Comparison of ENCODE assay signal across 1 cellular context in the genomic region with DNA sequence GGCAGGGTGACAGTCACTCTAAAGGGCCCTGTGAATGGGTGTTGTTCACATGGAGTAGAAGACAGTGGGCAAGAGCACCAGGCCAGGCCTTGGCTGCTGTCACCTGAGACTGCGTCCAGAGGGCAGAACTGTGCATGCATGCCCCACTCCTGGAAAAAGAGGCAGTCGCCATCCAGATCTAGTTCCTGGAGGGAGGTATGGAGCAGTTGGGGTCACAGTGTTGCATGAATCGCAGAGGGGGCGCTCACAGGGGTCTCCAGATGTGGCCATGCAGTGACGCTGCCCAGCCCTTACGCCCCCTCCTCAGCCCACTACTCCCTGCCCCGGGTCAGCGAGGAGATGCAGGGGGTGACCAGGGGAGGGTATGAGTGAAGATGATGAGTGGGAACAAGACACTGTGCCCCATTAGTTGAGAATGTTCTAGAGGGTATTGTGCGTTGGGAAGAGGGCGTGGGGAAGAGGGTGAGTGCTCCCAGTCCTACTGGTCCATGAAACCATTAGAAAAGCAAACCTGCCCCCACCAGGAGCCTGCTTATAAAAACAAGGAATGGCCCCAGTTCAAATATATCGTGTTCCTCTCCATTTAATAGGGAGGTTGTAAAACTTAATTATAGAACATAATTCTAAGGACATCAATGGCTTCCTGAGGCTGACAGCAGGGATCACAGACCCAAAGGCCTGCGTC.
TF ChIP-seq lines count a peak whose summit lies in the region.

No MANE protein-coding gene starts in this region.

TF ChIP-seq in HEK293, 187 proteins besides CTCF, POLR2A, EP300 and RAD21 (continued from another document):
- TF ChIP-seq ZNF133 (tag by site-specific recombination; IDR thresholded peaks at IDR 0.05) (no peak), ZNF121 (tag by site-specific recombination; IDR thresholded peaks at IDR 0.05) (no peak), PRDM1 (tag by site-specific recombination; IDR thresholded peaks at IDR 0.05) (no peak), TCF7L2 (IDR thresholded peaks at IDR 0.05; ENCODE audit: borderline replicate concordance, low read depth, low read length) (peak; percentile 81; the same call in 1 of the 2 replicates), GLIS1 (tag by site-specific recombination; IDR thresholded peaks at IDR 0.05) (peak; percentile 73), ZNF670 (tag by site-specific recombination; IDR thresholded peaks at IDR 0.05; ENCODE audit: low read depth) (no peak), PRDM4 (tag by site-specific recombination; IDR thresholded peaks at IDR 0.05) (peak; percentile 88), ZNF18 (tag by site-specific recombination; IDR thresholded peaks at IDR 0.05) (no peak; the same call in 1 of the 2 replicates), GLIS2 (tag by site-specific recombination; IDR thresholded peaks at IDR 0.05) (peak; percentile 55; the same call in 1 of the 2 replicates), ZNF843 (tag by site-specific recombination; IDR thresholded peaks at IDR 0.05) (peak; percentile 92), ZNF664 (tag by site-specific recombination; IDR thresholded peaks at IDR 0.05) (peak; percentile 18; the same call in 1 of the 2 replicates), ZNF302 (tag by site-specific recombination; IDR thresholded peaks at IDR 0.05; ENCODE audit: low read depth) (no peak), GLI2 (tag by site-specific recombination; IDR thresholded peaks at IDR 0.05; ENCODE audit: borderline replicate concordance, low read depth) (peak; percentile 68; the same call in 1 of the 2 replicates), ZIC2 (tag by site-specific recombination; IDR thresholded peaks at IDR 0.05) (peak; percentile 71), ZNF24 (tag by site-specific recombination; IDR thresholded peaks at IDR 0.05) (0 out of 2 replicates have a peak, but pooled peaks have one; percentile 47), ZNF629 (tag by site-specific recombination; IDR thresholded peaks at IDR 0.05) (peak; percentile 83), ZNF610 (tag by site-specific recombination; IDR thresholded peaks at IDR 0.05; ENCODE audit: borderline replicate concordance) (peak; percentile 63; the same call in 1 of the 2 replicates), RBAK (tag by site-specific recombination; IDR thresholded peaks at IDR 0.05) (no peak), WT1 (tag by site-specific recombination; IDR thresholded peaks at IDR 0.05) (peak; percentile 80), ZNF148 (tag by site-specific recombination; IDR thresholded peaks at IDR 0.05; ENCODE audit: borderline replicate concordance) (no peak), ZEB2 (tag by site-specific recombination; IDR thresholded peaks at IDR 0.05) (peak; percentile 75), ZBTB8A (tag by site-specific recombination; IDR thresholded peaks at IDR 0.05) (peak; percentile 68), ZXDB (tag by site-specific recombination; IDR thresholded peaks at IDR 0.05) (0 out of 2 replicates have a peak, but pooled peaks have one; percentile 29), FEZF1 (tag by site-specific recombination; IDR thresholded peaks at IDR 0.05) (peak; percentile 82), ZNF654 (tag by site-specific recombination; IDR thresholded peaks at IDR 0.05; ENCODE audit: low read depth) (peak; percentile 31; the same call in 1 of the 2 replicates), ATF2 (tag by site-specific recombination; IDR thresholded peaks at IDR 0.05; ENCODE audit: low read depth) (peak; percentile 41; the same call in 1 of the 2 replicates), ZNF549 (tag by site-specific recombination; IDR thresholded peaks at IDR 0.05) (peak; percentile 53; the same call in 1 of the 2 replicates), SP7 (tag by site-specific recombination; IDR thresholded peaks at IDR 0.05) (peak; percentile 90), ZNF596 (tag by site-specific recombination; IDR thresholded peaks at IDR 0.05) (0 out of 2 replicates have a peak, but pooled peaks have one; percentile 37), ZBTB44 (tag by site-specific recombination; IDR thresholded peaks at IDR 0.05) (peak; percentile 40; the same call in 1 of the 2 replicates), OVOL3 (tag by site-specific recombination; IDR thresholded peaks at IDR 0.05) (peak; percentile 58)
- TF ChIP-seq, protein P1, sequence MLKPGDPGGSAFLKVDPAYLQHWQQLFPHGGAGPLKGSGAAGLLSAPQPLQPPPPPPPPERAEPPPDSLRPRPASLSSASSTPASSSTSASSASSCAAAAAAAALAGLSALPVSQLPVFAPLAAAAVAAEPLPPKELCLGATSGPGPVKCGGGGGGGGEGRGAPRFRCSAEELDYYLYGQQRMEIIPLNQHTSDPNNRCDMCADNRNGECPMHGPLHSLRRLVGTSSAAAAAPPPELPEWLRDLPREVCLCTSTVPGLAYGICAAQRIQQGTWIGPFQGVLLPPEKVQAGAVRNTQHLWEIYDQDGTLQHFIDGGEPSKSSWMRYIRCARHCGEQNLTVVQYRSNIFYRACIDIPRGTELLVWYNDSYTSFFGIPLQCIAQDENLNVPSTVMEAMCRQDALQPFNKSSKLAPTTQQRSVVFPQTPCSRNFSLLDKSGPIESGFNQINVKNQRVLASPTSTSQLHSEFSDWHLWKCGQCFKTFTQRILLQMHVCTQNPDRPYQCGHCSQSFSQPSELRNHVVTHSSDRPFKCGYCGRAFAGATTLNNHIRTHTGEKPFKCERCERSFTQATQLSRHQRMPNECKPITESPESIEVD (tag by site-specific recombination; IDR thresholded peaks at IDR 0.05): peak; percentile 91
- TF ChIP-seq, protein P2, sequence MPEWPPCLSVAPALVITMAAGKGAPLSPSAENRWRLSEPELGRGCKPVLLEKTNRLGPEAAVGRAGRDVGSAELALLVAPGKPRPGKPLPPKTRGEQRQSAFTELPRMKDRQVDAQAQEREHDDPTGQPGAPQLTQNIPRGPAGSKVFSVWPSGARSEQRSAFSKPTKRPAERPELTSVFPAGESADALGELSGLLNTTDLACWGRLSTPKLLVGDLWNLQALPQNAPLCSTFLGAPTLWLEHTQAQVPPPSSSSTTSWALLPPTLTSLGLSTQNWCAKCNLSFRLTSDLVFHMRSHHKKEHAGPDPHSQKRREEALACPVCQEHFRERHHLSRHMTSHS (tag by site-specific recombination; IDR thresholded peaks at IDR 0.05): peak; percentile 63; the same call in 1 of the 2 replicates
- TF ChIP-seq, protein P3, sequence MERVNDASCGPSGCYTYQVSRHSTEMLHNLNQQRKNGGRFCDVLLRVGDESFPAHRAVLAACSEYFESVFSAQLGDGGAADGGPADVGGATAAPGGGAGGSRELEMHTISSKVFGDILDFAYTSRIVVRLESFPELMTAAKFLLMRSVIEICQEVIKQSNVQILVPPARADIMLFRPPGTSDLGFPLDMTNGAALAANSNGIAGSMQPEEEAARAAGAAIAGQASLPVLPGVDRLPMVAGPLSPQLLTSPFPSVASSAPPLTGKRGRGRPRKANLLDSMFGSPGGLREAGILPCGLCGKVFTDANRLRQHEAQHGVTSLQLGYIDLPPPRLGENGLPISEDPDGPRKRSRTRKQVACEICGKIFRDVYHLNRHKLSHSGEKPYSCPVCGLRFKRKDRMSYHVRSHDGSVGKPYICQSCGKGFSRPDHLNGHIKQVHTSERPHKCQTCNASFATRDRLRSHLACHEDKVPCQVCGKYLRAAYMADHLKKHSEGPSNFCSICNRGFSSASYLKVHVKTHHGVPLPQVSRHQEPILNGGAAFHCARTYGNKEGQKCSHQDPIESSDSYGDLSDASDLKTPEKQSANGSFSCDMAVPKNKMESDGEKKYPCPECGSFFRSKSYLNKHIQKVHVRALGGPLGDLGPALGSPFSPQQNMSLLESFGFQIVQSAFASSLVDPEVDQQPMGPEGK (tag by site-specific recombination; IDR thresholded peaks at IDR 0.05): peak; percentile 57
- TF ChIP-seq, protein P4, sequence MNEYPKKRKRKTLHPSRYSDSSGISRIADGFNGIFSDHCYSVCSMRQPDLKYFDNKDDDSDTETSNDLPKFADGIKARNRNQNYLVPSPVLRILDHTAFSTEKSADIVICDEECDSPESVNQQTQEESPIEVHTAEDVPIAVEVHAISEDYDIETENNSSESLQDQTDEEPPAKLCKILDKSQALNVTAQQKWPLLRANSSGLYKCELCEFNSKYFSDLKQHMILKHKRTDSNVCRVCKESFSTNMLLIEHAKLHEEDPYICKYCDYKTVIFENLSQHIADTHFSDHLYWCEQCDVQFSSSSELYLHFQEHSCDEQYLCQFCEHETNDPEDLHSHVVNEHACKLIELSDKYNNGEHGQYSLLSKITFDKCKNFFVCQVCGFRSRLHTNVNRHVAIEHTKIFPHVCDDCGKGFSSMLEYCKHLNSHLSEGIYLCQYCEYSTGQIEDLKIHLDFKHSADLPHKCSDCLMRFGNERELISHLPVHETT (tag by site-specific recombination; IDR thresholded peaks at IDR 0.05): no peak
TF ChIP-seq in HEK293: peak in this region for 44.
